Comparison of ENCODE assay signal across 22 cellular contexts in genomic region chr1:228944991-228945390, GRCh38.
DNase-seq lines count a peak whose midpoint lies in the region; ATAC-seq, FAIRE-seq and TF ChIP-seq lines count a peak whose summit lies in the region.
"Had no signal": no experiment of that assay in that cellular context is flagged by ENCODE, and none has a peak within 500 bp of the region (broad histone marks: within the 10 kb centered on the region; RNA-seq: fewer than 3 reads in every experiment).

No MANE protein-coding gene starts in this region.

- dilution Hi-C loops in endothelial cell of umbilical vein (cut with MboI; ENCODE audit: extremely low pct_ligation_motif_present, low sequenced_read_pairs), result no loop called here

- H2AFZ ChIP-seq in SK-N-SH (ENCODE audit: low read depth) (no peak overlapping the region), endothelial cell of umbilical vein (ENCODE audit: low read depth, low read length) (no peak overlapping the region), hepatocyte (no peak overlapping the region)

- H3K9ac ChIP-seq in SK-N-SH (no peak overlapping the region), endothelial cell of umbilical vein (replicated peaks; ENCODE audit: extremely low read depth, insufficient read depth, low read length) (no peak overlapping the region)

- H4K20me1 ChIP-seq in SK-N-SH (ENCODE audit: insufficient read depth) (no peaks in the 10 kb centered on the region), endothelial cell of umbilical vein (replicated peaks; ENCODE audit: control insufficient read depth, extremely low read depth, insufficient read depth, low read length) (no peaks in the 10 kb centered on the region), hepatocyte (ENCODE audit: insufficient read depth, poor library complexity, severe bottlenecking) (no peaks in the 10 kb centered on the region)

- H3K9me2 ChIP-seq in SK-N-SH (no peaks in the 10 kb centered on the region), hepatocyte (replicated peaks; ENCODE audit: insufficient read depth) (no peaks in the 10 kb centered on the region)

- no peak for TF ChIP-seq EP300 in SK-N-SH (IDR thresholded peaks at IDR 0.05; ENCODE audit: borderline replicate concordance in 1 of 2, low read depth in 1 of 2, low read length in 1 of 2)

- H3K79me2 ChIP-seq in SK-N-SH (ENCODE audit: insufficient read depth), result no peaks in the 10 kb centered on the region
- no peaks in the 10 kb centered on the region for H3K79me2 ChIP-seq in endothelial cell of umbilical vein (ENCODE audit: control insufficient read depth, insufficient read depth, low read length)
- H3K79me2 ChIP-seq in hepatocyte, result no peaks in the 10 kb centered on the region

- H3K27me3 Mint-ChIP-seq in activated naive CD4-positive, alpha-beta T cell treated with anti-CD3 and anti-CD28 coated beads, Interleukin-2, amount 10 ng/mL, durations not matched to agents 7 days and 5 days, result peaks cover 7% of the 10 kb centered on the region
- H3K27me3 Mint-ChIP-seq: activated naive CD4-positive, alpha-beta T cell treated with anti-CD3 and anti-CD28 coated beads, Interleukin-2, amount 50 U/mL, for 24 hours; CD4-positive, alpha-beta memory T cell had no signal

- no peak overlapping the region for H3K4me2 ChIP-seq in SK-N-SH
- H3K4me2 ChIP-seq in endothelial cell of umbilical vein (ENCODE audit: insufficient read depth, low read length), result no peak overlapping the region
- H3K4me2 ChIP-seq in hepatocyte, result no peak overlapping the region

- no peaks in the 10 kb centered on the region for H3F3A ChIP-seq in SK-N-SH (replicated peaks; ENCODE audit: insufficient read depth)

- H3K9me3 Mint-ChIP-seq in activated naive CD4-positive, alpha-beta T cell treated with anti-CD3 and anti-CD28 coated beads, Interleukin-2, amount 10 ng/mL, durations not matched to agents 7 days and 5 days, result no peaks in the 10 kb centered on the region
- H3K9me3 Mint-ChIP-seq: activated B cell treated with CpG ODN at 0.5 μM for 24 hours; activated naive CD4-positive, alpha-beta T cell treated with anti-CD3 and anti-CD28 coated beads, Interleukin-2, amount 50 U/mL, for 24 hours; CD4-positive, alpha-beta memory T cell; nephron had no signal

- H3K36me3 Mint-ChIP-seq in activated naive CD4-positive, alpha-beta T cell treated with anti-CD3 and anti-CD28 coated beads, Interleukin-2, amount 10 ng/mL, durations not matched to agents 7 days and 5 days, result no peaks in the 10 kb centered on the region
- H3K36me3 Mint-ChIP-seq: activated naive CD4-positive, alpha-beta T cell treated with anti-CD3 and anti-CD28 coated beads, Interleukin-2, amount 50 U/mL, for 24 hours; CD4-positive, alpha-beta memory T cell had no signal

- FAIRE-seq in endothelial cell of umbilical vein (lab: Jason Lieb, UNC), result no peak
- FAIRE-seq: GM12878 had no signal

- intact Hi-C loops in endothelial cell of umbilical vein (cut with micrococcal nuclease), result no loop called here

- no peak overlapping the region for H3K4me3 Mint-ChIP-seq in activated naive CD4-positive, alpha-beta T cell treated with anti-CD3 and anti-CD28 coated beads, Interleukin-2, amount 10 ng/mL, durations not matched to agents 7 days and 5 days
- H3K4me3 Mint-ChIP-seq: activated B cell treated with CpG ODN at 0.5 μM for 24 hours; activated naive CD4-positive, alpha-beta T cell treated with anti-CD3 and anti-CD28 coated beads, Interleukin-2, amount 50 U/mL, for 24 hours; CD4-positive, alpha-beta memory T cell; nephron had no signal

- no peaks in the 10 kb centered on the region for H3K4me1 ChIP-seq in SK-N-SH (ENCODE audit: control insufficient read depth in 1 of 2, insufficient read depth in 2 of 2, low read depth in 1 of 2, low read length in 1 of 2)
- no peaks in the 10 kb centered on the region for H3K4me1 ChIP-seq in endothelial cell of umbilical vein (ENCODE audit: control insufficient read depth, extremely low read depth, insufficient read depth, low read length)
- H3K4me1 ChIP-seq in hepatocyte (ENCODE audit: insufficient read depth), result peaks cover 6% of the 10 kb centered on the region
- H3K4me1 ChIP-seq: gastroesophageal sphincter, lower lobe of right lung had no signal

- no TSS peak for BruUV-seq in endothelial cell of umbilical vein (replicated peaks; lab: Mats Ljungman, UMichigan)

- DNase-seq in SK-N-SH (no peak), MV-4-11 (lab: John Stamatoyannopoulos, UW) (peak; percentile 66), endothelial cell of umbilical vein (ENCODE audit: low read depth, low spot score) (peak; percentile 12), non-pigmented ciliary epithelial cell (ENCODE audit: low read depth) (peak; percentile 20), hepatocyte (ENCODE audit: low spot score) (no peak)
- DNase-seq in stimulated activated CD4-positive, alpha-beta T cell treated with anti-CD3 and anti-CD28 coated beads, Interleukin-2, amount 100 ng/mL, for 24 hours, result no peak
- no peak for DNase-seq in activated naive CD4-positive, alpha-beta T cell treated with anti-CD3 and anti-CD28 coated beads, Interleukin-2, amount 10 ng/mL, durations not matched to agents 7 days and 5 days
- DNase-seq: 8988T; activated B cell treated with CpG ODN at 0.5 μM for 24 hours; CD4-positive, alpha-beta memory T cell; effector memory CD4-positive, alpha-beta T cell; EL; H7; lower lobe of right lung; MM.1S; NCI-H526 treated with DMSO at 0.1 percent for 48 hours had no signal

- H3K27me3 ChIP-seq in SK-N-SH (ENCODE audit: insufficient read depth), result no peaks in the 10 kb centered on the region
- H3K27me3 ChIP-seq in endothelial cell of umbilical vein (ENCODE audit: control insufficient read depth in 2 of 2, insufficient read depth in 2 of 2, low read length in 2 of 2), result no peaks in the 10 kb centered on the region
- no peaks in the 10 kb centered on the region for H3K27me3 ChIP-seq in hepatocyte
- H3K27me3 ChIP-seq: cardiac muscle cell, gastroesophageal sphincter had no signal

- CTCF ChIA-PET in SK-N-SH (lab: Yijun Ruan, JAX), result no interaction called here
- CTCF ChIA-PET in endothelial cell of umbilical vein (lab: Charles Lee), result no interaction called here
- CTCF ChIA-PET in activated naive CD4-positive, alpha-beta T cell treated with anti-CD3 and anti-CD28 coated beads, Interleukin-2, amount 10 ng/mL, durations not matched to agents 7 days and 5 days (lab: Charles Lee), result no interaction called here

- 73% methylated on average over 5 of the region's 5 CpGs for WGBS in SK-N-SH (ENCODE audit: low lambda C conversion rate)
- 81% methylated on average over 5 of the region's 5 CpGs for WGBS in hepatocyte (ENCODE audit: low lambda C conversion rate, missing lambda C conversion rate)

- no peak for TF ChIP-seq POLR2A in endothelial cell of umbilical vein (IDR thresholded peaks at IDR 0.05; ENCODE audit: low read depth, low read length)

- H3K36me3 ChIP-seq in SK-N-SH (replicated peaks in 1 of 2; ENCODE audit: control insufficient read depth in 1 of 2, insufficient read depth in 2 of 2, low read length in 1 of 2), result no peaks in the 10 kb centered on the region
- H3K36me3 ChIP-seq in endothelial cell of umbilical vein (ENCODE audit: control insufficient read depth in 2 of 2, extremely low read depth in 1 of 2, insufficient read depth in 2 of 2, low read length in 2 of 2), result no peaks in the 10 kb centered on the region
- no peaks in the 10 kb centered on the region for H3K36me3 ChIP-seq in hepatocyte (replicated peaks; ENCODE audit: insufficient read depth, low read depth)
- H3K36me3 ChIP-seq: cardiac muscle cell, gastroesophageal sphincter, lower lobe of right lung had no signal

- H3K9me3 ChIP-seq in SK-N-SH (no peaks in the 10 kb centered on the region), endothelial cell of umbilical vein (replicated peaks; ENCODE audit: control insufficient read depth, insufficient read depth, low read length) (no peaks in the 10 kb centered on the region), hepatocyte (ENCODE audit: low read depth) (no peaks in the 10 kb centered on the region)
- H3K9me3 ChIP-seq: gastroesophageal sphincter, lower lobe of right lung had no signal

- peak; percentile 36; the same call in 2 of the 3 replicates for ATAC-seq in SK-N-SH treated with all-trans-retinoic acid at 6 μM for 48 hours
- ATAC-seq: gastroesophageal sphincter, GM12878 had no signal

- POLR2A ChIA-PET in SK-N-SH (lab: Yijun Ruan, JAX) (no interaction called here), endothelial cell of umbilical vein (lab: Charles Lee) (no interaction called here)

- TF ChIP-seq CTCF in SK-N-SH (IDR thresholded peaks at IDR 0.05), result no peak
- TF ChIP-seq CTCF in endothelial cell of umbilical vein (IDR thresholded peaks at IDR 0.05; ENCODE audit: extremely low read depth in 1 of 2, insufficient read depth in 1 of 2, low read depth in 1 of 2, low read length in 2 of 2), result no peak
- TF ChIP-seq CTCF in hepatocyte (IDR thresholded peaks at IDR 0.05; ENCODE audit: poor library complexity), result no peak

- H3K4me3 ChIP-seq in SK-N-SH (ENCODE audit: low read depth in 2 of 2, low read length in 1 of 2), result no peak overlapping the region
- no peak overlapping the region for H3K4me3 ChIP-seq in endothelial cell of umbilical vein (replicated peaks in 1 of 3; ENCODE audit: insufficient read depth in 1 of 3, low read depth in 1 of 3, low read length in 3 of 3)
- H3K4me3 ChIP-seq in hepatocyte, result no peak overlapping the region
- H3K4me3 ChIP-seq: cardiac muscle cell, gastroesophageal sphincter, GM12878, lower lobe of right lung had no signal

- H3K27ac ChIP-seq in SK-N-SH (ENCODE audit: low read depth in 2 of 2, low read length in 1 of 2) (no peak overlapping the region), endothelial cell of umbilical vein (ENCODE audit: insufficient read depth, low read depth, low read length) (no peak overlapping the region), hepatocyte (no peak overlapping the region)
- H3K27ac ChIP-seq: cardiac muscle cell, gastroesophageal sphincter, lower lobe of right lung had no signal

- no peak for TF ChIP-seq RAD21 in SK-N-SH (IDR thresholded peaks at IDR 0.05; ENCODE audit: low read length)

- peaks cover 2% of the 10 kb centered on the region for H3K4me1 Mint-ChIP-seq in activated naive CD4-positive, alpha-beta T cell treated with anti-CD3 and anti-CD28 coated beads, Interleukin-2, amount 10 ng/mL, durations not matched to agents 7 days and 5 days
- H3K4me1 Mint-ChIP-seq: activated B cell treated with CpG ODN at 0.5 μM for 24 hours; activated naive CD4-positive, alpha-beta T cell treated with anti-CD3 and anti-CD28 coated beads, Interleukin-2, amount 50 U/mL, for 24 hours had no signal

- H3K27ac Mint-ChIP-seq in activated naive CD4-positive, alpha-beta T cell treated with anti-CD3 and anti-CD28 coated beads, Interleukin-2, amount 10 ng/mL, durations not matched to agents 7 days and 5 days, result no peak overlapping the region
- H3K27ac Mint-ChIP-seq: activated B cell treated with CpG ODN at 0.5 μM for 24 hours; activated naive CD4-positive, alpha-beta T cell treated with anti-CD3 and anti-CD28 coated beads, Interleukin-2, amount 50 U/mL, for 24 hours; nephron had no signal

- no peaks in the 10 kb centered on the region for H3K9me1 ChIP-seq in endothelial cell of umbilical vein (replicated peaks; ENCODE audit: control insufficient read depth, extremely low read depth, insufficient read depth, low read length)

TF ChIP-seq in SK-N-SH treated with all-trans-retinoic acid at 6 μM for 48 hours, 23 proteins besides CTCF, POLR2A, EP300 and RAD21 (continues in another document):
- TF ChIP-seq GLIS3 (CRISPR knock-in tag; IDR thresholded peaks at IDR 0.05), result no peak

TF ChIP-seq in SK-N-SH, 30 proteins besides CTCF, POLR2A, EP300 and RAD21 (continues in another document):
- no peak for TF ChIP-seq RCOR1 (IDR thresholded peaks at IDR 0.05; ENCODE audit: low read length)

Comparison
In these comparisons a context has a peak if more than half of its experiments do, and no peak if none do; other contexts are left out.
1. DNase-seq: peak in MV-4-11 (single experiment), endothelial cell of umbilical vein (single experiment) and non-pigmented ciliary epithelial cell (single experiment); none in SK-N-SH (single experiment), hepatocyte (single experiment), stimulated activated CD4-positive, alpha-beta T cell treated with anti-CD3 and anti-CD28 coated beads, Interleukin-2, amount 100 ng/mL, for 24 hours (0 of 2) and activated naive CD4-positive, alpha-beta T cell treated with anti-CD3 and anti-CD28 coated beads, Interleukin-2, amount 10 ng/mL, durations not matched to agents 7 days and 5 days (single experiment).